8 cellular contexts compared by ENCODE assay signal in the genomic region with DNA sequence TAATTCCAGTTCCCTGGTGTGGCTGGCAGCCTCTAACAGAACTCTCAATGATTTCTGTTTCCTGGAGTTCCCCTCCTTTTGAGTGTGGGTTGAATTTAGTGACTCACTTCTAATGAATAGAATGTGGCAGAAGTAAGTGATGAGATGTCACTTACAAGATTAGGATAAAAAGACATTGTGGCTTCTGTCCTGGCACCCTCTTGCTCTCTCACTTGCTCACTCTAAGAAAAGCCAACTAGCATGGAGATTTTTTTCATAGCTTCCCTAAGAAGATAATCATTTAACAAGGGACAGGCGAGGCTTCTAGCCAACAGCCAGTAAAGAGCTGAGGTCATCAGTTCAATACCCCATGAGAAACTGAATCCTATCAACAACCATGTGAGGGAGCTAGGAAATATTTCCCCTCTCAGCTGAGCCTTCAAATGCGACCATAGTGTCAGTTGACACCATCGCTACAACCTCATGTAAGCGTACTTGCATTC.
DNase-seq lines count a peak whose midpoint lies in the region; ATAC-seq and TF ChIP-seq lines count a peak whose summit lies in the region.

No MANE protein-coding gene starts in this region.

- no peaks in the 10 kb centered on the region for H3K4me1 ChIP-seq in spleen

- no peak overlapping the region for H3K27ac ChIP-seq in spleen

- peak; percentile 90 for DNase-seq in Daoy (ENCODE audit: low read depth)
- peak; percentile 84 for DNase-seq in OCI-M1 (lab: John Stamatoyannopoulos, UW)
- peak; percentile 75 for DNase-seq in glomerular visceral epithelial cell (ENCODE audit: extremely low spot score)
- DNase-seq in spleen = no peak

- H3K27me3 ChIP-seq in spleen (replicated peaks in 1 of 7) = no peaks in the 10 kb centered on the region

- intact Hi-C loops in spleen (cut with DNase I; ENCODE audit: low total_unique reads) = no loop called here

- H3K9me3 ChIP-seq in spleen = peaks cover 0 to 6% (median 0%) of the 10 kb centered on the region in 8 donors

- TF ChIP-seq CTCF in spleen (IDR thresholded peaks at IDR 0.05 in 8 of 11, conservative IDR thresholded peaks at IDR 0.05 in 3 of 11) = no peak

- 77 to 88% (median 84%) methylated on average over 4 of the region's 4 CpGs for WGBS in spleen, 5 donors

- no peak for TF ChIP-seq POLR2A in spleen (IDR thresholded peaks at IDR 0.05)

- no peaks in the 10 kb centered on the region for H3K36me3 ChIP-seq in spleen

- no peak overlapping the region for H3K4me3 ChIP-seq in spleen

- ATAC-seq in GM21381 (IDR thresholded peaks at IDR 0.05; ENCODE audit: unreplicated experiment) = peak; percentile 30
- ATAC-seq in HG02840 (IDR thresholded peaks at IDR 0.05; ENCODE audit: low FRiP score, unreplicated experiment) = no peak
- ATAC-seq in HG03135 (IDR thresholded peaks at IDR 0.05; ENCODE audit: unreplicated experiment) = no peak
- ATAC-seq in HG03571 (IDR thresholded peaks at IDR 0.05; ENCODE audit: unreplicated experiment) = no peak
